13 cellular contexts compared by ENCODE assay signal in the genomic region with DNA sequence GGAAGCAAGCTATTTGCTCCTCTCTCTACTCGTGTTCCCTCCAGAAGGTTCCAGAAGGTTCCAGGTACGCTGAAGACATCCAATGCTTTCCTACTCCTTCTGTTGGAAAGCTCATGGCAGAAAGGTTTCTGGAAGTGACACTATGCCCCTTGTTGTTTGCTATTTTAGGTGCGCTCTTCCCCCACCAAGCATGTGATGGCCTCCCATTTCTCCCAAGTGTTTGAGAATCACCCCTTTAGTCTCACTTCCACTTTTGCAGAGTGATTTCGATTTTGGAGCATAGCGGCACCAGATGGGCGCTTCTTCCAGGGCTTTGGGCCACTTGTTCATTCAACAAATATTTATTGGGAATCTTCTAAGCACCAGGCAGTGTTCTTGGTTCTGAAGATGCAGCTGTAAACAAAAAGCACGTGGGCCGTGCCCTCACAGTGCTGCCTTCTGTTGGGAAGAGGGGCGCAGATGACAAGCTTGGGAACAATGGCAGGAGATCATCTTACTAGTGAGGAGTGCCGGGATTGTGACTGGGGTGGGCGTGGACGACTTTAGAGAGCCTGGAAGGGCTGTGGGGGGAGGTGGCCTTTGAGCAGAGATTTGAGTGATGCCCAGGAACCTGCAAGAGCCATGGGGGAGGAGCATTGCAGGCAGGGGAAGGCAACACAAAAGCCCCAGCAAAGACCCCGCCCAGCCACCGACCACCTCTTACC.
A peak's percentile ranks its signal among the peaks of the same experiment; 100 is the strongest.
DNase-seq lines count a peak whose midpoint lies in the region; ATAC-seq lines count a peak whose summit lies in the region.
"Had no signal": no experiment of that assay in that cellular context is flagged by ENCODE, and none has a peak within 500 bp of the region (broad histone marks: within the 10 kb centered on the region; RNA-seq: fewer than 3 reads in every experiment).

No MANE protein-coding gene starts in this region.

- peak; percentile 94 for DNase-seq in COLO668 (lab: John Stamatoyannopoulos, UW; ENCODE audit: unreplicated experiment)
- DNase-seq in NCI-H1092 (lab: John Stamatoyannopoulos, UW): peak; percentile 26
- peak; percentile 83 for DNase-seq in NCI-H748 treated with DMSO at 0.1 percent for 48 hours (lab: John Stamatoyannopoulos, UW)
- peak; percentile 67 for DNase-seq in iPS-NIHi11 (ENCODE audit: low spot score)
- DNase-seq in AG08396 (ENCODE audit: low spot score): no peak
- no peak for DNase-seq in NCI-H226
- DNase-seq: activated CD4-positive, alpha-beta T cell treated with anti-CD3 and anti-CD28 coated beads for 1 hour; activated T-cell treated with anti-CD3 and anti-CD28 coated beads, Interleukin-2, amount 50 U/mL, for 4 hours; cortex of kidney; HFFc6; stimulated activated CD4-positive, alpha-beta T cell treated with anti-CD3 and anti-CD28 coated beads, Interleukin-2, amount 100 ng/mL, for 24 hours had no signal

- ATAC-seq in HG02981 (IDR thresholded peaks at IDR 0.05; ENCODE audit: unreplicated experiment) (no peak), HG03159 (IDR thresholded peaks at IDR 0.05; ENCODE audit: unreplicated experiment) (no peak)
- ATAC-seq: activated T-cell treated with anti-CD3 and anti-CD28 coated beads, Interleukin-2, amount 50 U/mL, for 4 hours had no signal

Comparison
In these comparisons a context has a peak if more than half of its experiments do, and no peak if none do; other contexts are left out.
1. DNase-seq: peak in COLO668 (single experiment), NCI-H1092 (single experiment), NCI-H748 treated with DMSO at 0.1 percent for 48 hours (single experiment) and iPS-NIHi11 (single experiment); none in AG08396 (single experiment) and NCI-H226 (single experiment).